1 cellular context compared by ENCODE assay signal in genomic region chr10:3828404-3829192, GRCh38.
TF ChIP-seq lines count a peak whose summit lies in the region.

No MANE protein-coding gene starts in this region.

TF ChIP-seq in K562, 482 proteins besides CTCF, POLR2A, EP300 and RAD21 (continued from another document and continues in another):
- TF ChIP-seq ZBTB26 (CRISPR knock-in tag; IDR thresholded peaks at IDR 0.05) (peak; percentile 65; the same call in 1 of the 2 replicates), ZNF253 (CRISPR knock-in tag; conservative IDR thresholded peaks at IDR 0.05) (no peak), NELFE (IDR thresholded peaks at IDR 0.05; ENCODE audit: insufficient read depth, insufficient read length) (no peak), ATF3 (IDR thresholded peaks at IDR 0.05) (no peak), ATF3 (CRISPR knock-in tag; conservative IDR thresholded peaks at IDR 0.05) (no peak), MCM5 (IDR thresholded peaks at IDR 0.05; ENCODE audit: low read depth) (no peak), NCOR1 (IDR thresholded peaks at IDR 0.05) (no peak; the same call in 1 of the 2 replicates), GATAD2B (IDR thresholded peaks at IDR 0.05; ENCODE audit: borderline replicate concordance) (no peak), RNF2 (IDR thresholded peaks at IDR 0.05) (no peak; the same call in 1 of the 2 replicates), HNRNPLL (IDR thresholded peaks at IDR 0.05; ENCODE audit: low read depth, low read length, poor library complexity, severe bottlenecking) (no peak), ZNF644 (tag; IDR thresholded peaks at IDR 0.05; ENCODE audit: low read depth) (peak; percentile 74; the same call in 1 of the 2 replicates), SREBF1 (IDR thresholded peaks at IDR 0.05; ENCODE audit: borderline replicate concordance, low read depth, low read length) (no peak), ZNF354B (CRISPR knock-in tag; IDR thresholded peaks at IDR 0.05) (no peak), RBM15 (IDR thresholded peaks at IDR 0.05; ENCODE audit: insufficient read depth, low read length) (no peak), POU5F1 (IDR thresholded peaks at IDR 0.05; ENCODE audit: borderline replicate concordance, low read depth, low read length, partially characterized antibody) (no peak), GTF3C2 (IDR thresholded peaks at IDR 0.05; ENCODE audit: borderline replicate concordance, extremely low read depth, insufficient read length) (no peak), ZNF589 (CRISPR knock-in tag; IDR thresholded peaks at IDR 0.05; ENCODE audit: low read depth) (peak; percentile 56; the same call in 1 of the 2 replicates), ZNF583 (CRISPR knock-in tag; IDR thresholded peaks at IDR 0.05) (no peak), ZNF212 (CRISPR knock-in tag; IDR thresholded peaks at IDR 0.05) (no peak), RERE (CRISPR knock-in tag; IDR thresholded peaks at IDR 0.05; ENCODE audit: borderline replicate concordance) (no peak), MTA1 (IDR thresholded peaks at IDR 0.05; ENCODE audit: borderline replicate concordance) (no peak), XRCC5 (IDR thresholded peaks at IDR 0.05; ENCODE audit: low read depth, low read length) (no peak), SP1 (CRISPR knock-in tag; IDR thresholded peaks at IDR 0.05) (no peak), ESRRB (CRISPR knock-in tag; IDR thresholded peaks at IDR 0.05; ENCODE audit: borderline replicate concordance) (no peak), ZNF511 (CRISPR knock-in tag; IDR thresholded peaks at IDR 0.05) (no peak), ZBTB1 (CRISPR knock-in tag; IDR thresholded peaks at IDR 0.05; ENCODE audit: borderline replicate concordance, low read depth) (no peak), SMARCA4 (IDR thresholded peaks at IDR 0.05) (peak; percentile 33), PYGO2 (tag; IDR thresholded peaks at IDR 0.05) (no peak), ZNF12 (CRISPR knock-in tag; IDR thresholded peaks at IDR 0.05) (no peak), EP400 (IDR thresholded peaks at IDR 0.05) (0 out of 2 replicates have a peak, but pooled peaks have one; percentile 42), CTCFL (IDR thresholded peaks at IDR 0.05; ENCODE audit: borderline replicate concordance, insufficient read depth, low read depth, low read length, poor library complexity, severe bottlenecking) (no peak), MCM2 (IDR thresholded peaks at IDR 0.05; ENCODE audit: low read depth) (no peak), GABPB2 (CRISPR knock-in tag; conservative IDR thresholded peaks at IDR 0.05) (no peak), SMAD2 (IDR thresholded peaks at IDR 0.05; ENCODE audit: low read depth, low read length) (no peak), PHB2 (IDR thresholded peaks at IDR 0.05; ENCODE audit: low read depth) (no peak), BDP1 (IDR thresholded peaks at IDR 0.05; ENCODE audit: insufficient read depth, insufficient read length) (no peak)
- TF ChIP-seq, protein P1, sequence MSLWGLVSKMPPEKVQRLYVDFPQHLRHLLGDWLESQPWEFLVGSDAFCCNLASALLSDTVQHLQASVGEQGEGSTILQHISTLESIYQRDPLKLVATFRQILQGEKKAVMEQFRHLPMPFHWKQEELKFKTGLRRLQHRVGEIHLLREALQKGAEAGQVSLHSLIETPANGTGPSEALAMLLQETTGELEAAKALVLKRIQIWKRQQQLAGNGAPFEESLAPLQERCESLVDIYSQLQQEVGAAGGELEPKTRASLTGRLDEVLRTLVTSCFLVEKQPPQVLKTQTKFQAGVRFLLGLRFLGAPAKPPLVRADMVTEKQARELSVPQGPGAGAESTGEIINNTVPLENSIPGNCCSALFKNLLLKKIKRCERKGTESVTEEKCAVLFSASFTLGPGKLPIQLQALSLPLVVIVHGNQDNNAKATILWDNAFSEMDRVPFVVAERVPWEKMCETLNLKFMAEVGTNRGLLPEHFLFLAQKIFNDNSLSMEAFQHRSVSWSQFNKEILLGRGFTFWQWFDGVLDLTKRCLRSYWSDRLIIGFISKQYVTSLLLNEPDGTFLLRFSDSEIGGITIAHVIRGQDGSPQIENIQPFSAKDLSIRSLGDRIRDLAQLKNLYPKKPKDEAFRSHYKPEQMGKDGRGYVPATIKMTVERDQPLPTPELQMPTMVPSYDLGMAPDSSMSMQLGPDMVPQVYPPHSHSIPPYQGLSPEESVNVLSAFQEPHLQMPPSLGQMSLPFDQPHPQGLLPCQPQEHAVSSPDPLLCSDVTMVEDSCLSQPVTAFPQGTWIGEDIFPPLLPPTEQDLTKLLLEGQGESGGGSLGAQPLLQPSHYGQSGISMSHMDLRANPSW (CRISPR knock-in tag; IDR thresholded peaks at IDR 0.05) = no peak
- TF ChIP-seq, protein P2, sequence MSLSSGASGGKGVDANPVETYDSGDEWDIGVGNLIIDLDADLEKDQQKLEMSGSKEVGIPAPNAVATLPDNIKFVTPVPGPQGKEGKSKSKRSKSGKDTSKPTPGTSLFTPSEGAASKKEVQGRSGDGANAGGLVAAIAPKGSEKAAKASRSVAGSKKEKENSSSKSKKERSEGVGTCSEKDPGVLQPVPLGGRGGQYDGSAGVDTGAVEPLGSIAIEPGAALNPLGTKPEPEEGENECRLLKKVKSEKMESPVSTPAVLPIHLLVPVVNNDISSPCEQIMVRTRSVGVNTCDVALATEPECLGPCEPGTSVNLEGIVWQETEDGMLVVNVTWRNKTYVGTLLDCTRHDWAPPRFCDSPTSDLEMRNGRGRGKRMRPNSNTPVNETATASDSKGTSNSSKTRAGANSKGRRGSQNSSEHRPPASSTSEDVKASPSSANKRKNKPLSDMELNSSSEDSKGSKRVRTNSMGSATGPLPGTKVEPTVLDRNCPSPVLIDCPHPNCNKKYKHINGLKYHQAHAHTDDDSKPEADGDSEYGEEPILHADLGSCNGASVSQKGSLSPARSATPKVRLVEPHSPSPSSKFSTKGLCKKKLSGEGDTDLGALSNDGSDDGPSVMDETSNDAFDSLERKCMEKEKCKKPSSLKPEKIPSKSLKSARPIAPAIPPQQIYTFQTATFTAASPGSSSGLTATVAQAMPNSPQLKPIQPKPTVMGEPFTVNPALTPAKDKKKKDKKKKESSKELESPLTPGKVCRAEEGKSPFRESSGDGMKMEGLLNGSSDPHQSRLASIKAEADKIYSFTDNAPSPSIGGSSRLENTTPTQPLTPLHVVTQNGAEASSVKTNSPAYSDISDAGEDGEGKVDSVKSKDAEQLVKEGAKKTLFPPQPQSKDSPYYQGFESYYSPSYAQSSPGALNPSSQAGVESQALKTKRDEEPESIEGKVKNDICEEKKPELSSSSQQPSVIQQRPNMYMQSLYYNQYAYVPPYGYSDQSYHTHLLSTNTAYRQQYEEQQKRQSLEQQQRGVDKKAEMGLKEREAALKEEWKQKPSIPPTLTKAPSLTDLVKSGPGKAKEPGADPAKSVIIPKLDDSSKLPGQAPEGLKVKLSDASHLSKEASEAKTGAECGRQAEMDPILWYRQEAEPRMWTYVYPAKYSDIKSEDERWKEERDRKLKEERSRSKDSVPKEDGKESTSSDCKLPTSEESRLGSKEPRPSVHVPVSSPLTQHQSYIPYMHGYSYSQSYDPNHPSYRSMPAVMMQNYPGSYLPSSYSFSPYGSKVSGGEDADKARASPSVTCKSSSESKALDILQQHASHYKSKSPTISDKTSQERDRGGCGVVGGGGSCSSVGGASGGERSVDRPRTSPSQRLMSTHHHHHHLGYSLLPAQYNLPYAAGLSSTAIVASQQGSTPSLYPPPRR (CRISPR knock-in tag; IDR thresholded peaks at IDR 0.05; ENCODE audit: borderline replicate concordance) = no peak
